1 cellular context compared by ENCODE assay signal in genomic region chr11:117072517-117073218, GRCh38.
A peak's percentile ranks its signal among the peaks of the same experiment; 100 is the strongest.
TF ChIP-seq lines count a peak whose summit lies in the region.

No MANE protein-coding gene starts in this region.

TF ChIP-seq in K562, 482 proteins besides CTCF, POLR2A, EP300 and RAD21 (continued from another document and continues in another):
- TF ChIP-seq RHOXF2B (CRISPR knock-in tag; conservative IDR thresholded peaks at IDR 0.05), result no peak
- TF ChIP-seq FOXJ2 (tag; IDR thresholded peaks at IDR 0.05), result no peak
- TF ChIP-seq PTRF (tag; IDR thresholded peaks at IDR 0.05), result no peak
- TF ChIP-seq ZBTB40 (IDR thresholded peaks at IDR 0.05), result no peak
- no peak for TF ChIP-seq ZBTB40 (CRISPR knock-in tag; IDR thresholded peaks at IDR 0.05)
- no peak for TF ChIP-seq RNF2 (IDR thresholded peaks at IDR 0.05)
- TF ChIP-seq ZNF41 (CRISPR knock-in tag; conservative IDR thresholded peaks at IDR 0.05), result no peak
- no peak for TF ChIP-seq CXXC5 (CRISPR knock-in tag; IDR thresholded peaks at IDR 0.05)
- TF ChIP-seq ZNF77 (CRISPR knock-in tag; IDR thresholded peaks at IDR 0.05), result no peak
- TF ChIP-seq CHD2 (IDR thresholded peaks at IDR 0.05; ENCODE audit: low read depth, low read length), result no peak
- TF ChIP-seq BDP1 (IDR thresholded peaks at IDR 0.05; ENCODE audit: insufficient read depth, insufficient read length), result no peak
- no peak for TF ChIP-seq PATZ1 (CRISPR knock-in tag; IDR thresholded peaks at IDR 0.05; ENCODE audit: borderline replicate concordance)
- no peak for TF ChIP-seq MTF1 (CRISPR knock-in tag; IDR thresholded peaks at IDR 0.05; ENCODE audit: borderline replicate concordance)
- no peak for TF ChIP-seq MXI1 (IDR thresholded peaks at IDR 0.05; ENCODE audit: low read depth, low read length)
- TF ChIP-seq LARP7 (IDR thresholded peaks at IDR 0.05), result no peak
- no peak for TF ChIP-seq RUNX1 (IDR thresholded peaks at IDR 0.05; ENCODE audit: low read depth)
- no peak for TF ChIP-seq ARHGAP35 (IDR thresholded peaks at IDR 0.05; ENCODE audit: partially characterized antibody)
- TF ChIP-seq RFX7 (CRISPR knock-in tag; IDR thresholded peaks at IDR 0.05), result no peak
- no peak for TF ChIP-seq ZNF586 (CRISPR knock-in tag; conservative IDR thresholded peaks at IDR 0.05)
- TF ChIP-seq ETS1 (conservative IDR thresholded peaks at IDR 0.05; ENCODE audit: control insufficient read depth, low read depth, low read length), result no peak
- no peak for TF ChIP-seq SFPQ (IDR thresholded peaks at IDR 0.05; ENCODE audit: low read depth, low read length)
- TF ChIP-seq ELF4 (CRISPR knock-in tag; IDR thresholded peaks at IDR 0.05), result no peak
- no peak for TF ChIP-seq ZNF76 (CRISPR knock-in tag; IDR thresholded peaks at IDR 0.05; ENCODE audit: borderline replicate concordance)
- no peak for TF ChIP-seq ESRRB (CRISPR knock-in tag; IDR thresholded peaks at IDR 0.05; ENCODE audit: borderline replicate concordance)
- TF ChIP-seq CEBPG (CRISPR knock-in tag; IDR thresholded peaks at IDR 0.05), result peak; percentile 89
- TF ChIP-seq CEBPG (tag; conservative IDR thresholded peaks at IDR 0.05 in 1 of 2, IDR thresholded peaks at IDR 0.05 in 1 of 2), result peak; percentile 90 to 95
- TF ChIP-seq ARID2 (IDR thresholded peaks at IDR 0.05), result no peak
- TF ChIP-seq CBFA2T3 (IDR thresholded peaks at IDR 0.05), result peak; percentile 56
- TF ChIP-seq CBFB (CRISPR knock-in tag; IDR thresholded peaks at IDR 0.05), result no peak
- no peak for TF ChIP-seq EGR1 (conservative IDR thresholded peaks at IDR 0.05)
- TF ChIP-seq CLOCK (CRISPR knock-in tag; IDR thresholded peaks at IDR 0.05; ENCODE audit: borderline replicate concordance), result no peak
- TF ChIP-seq ZFP36 (IDR thresholded peaks at IDR 0.05; ENCODE audit: low read depth, low read length, partially characterized antibody), result no peak
- no peak for TF ChIP-seq HMG20A (CRISPR knock-in tag; conservative IDR thresholded peaks at IDR 0.05)
- no peak for TF ChIP-seq MYC (IDR thresholded peaks at IDR 0.05; ENCODE audit: low read depth, low read length)
- no peak for TF ChIP-seq MYC (CRISPR knock-in tag; IDR thresholded peaks at IDR 0.05; ENCODE audit: borderline replicate concordance, low read depth)
- no peak for TF ChIP-seq HLTF (IDR thresholded peaks at IDR 0.05)
- no peak for TF ChIP-seq NR2C1 (IDR thresholded peaks at IDR 0.05)
- peak; percentile 36; the same call in 1 of the 2 replicates for TF ChIP-seq NR2C1 (tag; IDR thresholded peaks at IDR 0.05)
- TF ChIP-seq BMI1 (IDR thresholded peaks at IDR 0.05; ENCODE audit: low read length), result no peak
- no peak for TF ChIP-seq NCOA1 (IDR thresholded peaks at IDR 0.05; ENCODE audit: low read depth)
- peak; percentile 65 for TF ChIP-seq FOS (IDR thresholded peaks at IDR 0.05; ENCODE audit: extremely low read depth, insufficient read length)
- no peak for TF ChIP-seq AFF4 (CRISPR knock-in tag; IDR thresholded peaks at IDR 0.05)
- no peak for TF ChIP-seq NUFIP1 (IDR thresholded peaks at IDR 0.05; ENCODE audit: partially characterized antibody)
- TF ChIP-seq ELK3 (CRISPR knock-in tag; IDR thresholded peaks at IDR 0.05), result no peak
- TF ChIP-seq BRCA1 (IDR thresholded peaks at IDR 0.05), result no peak
- TF ChIP-seq BRCA1 (CRISPR knock-in tag; IDR thresholded peaks at IDR 0.05), result no peak
- no peak for TF ChIP-seq ATF1 (CRISPR knock-in tag; IDR thresholded peaks at IDR 0.05)
- TF ChIP-seq ATF1 (tag; IDR thresholded peaks at IDR 0.05), result no peak
